8 cellular contexts compared by ENCODE assay signal in the genomic region with DNA sequence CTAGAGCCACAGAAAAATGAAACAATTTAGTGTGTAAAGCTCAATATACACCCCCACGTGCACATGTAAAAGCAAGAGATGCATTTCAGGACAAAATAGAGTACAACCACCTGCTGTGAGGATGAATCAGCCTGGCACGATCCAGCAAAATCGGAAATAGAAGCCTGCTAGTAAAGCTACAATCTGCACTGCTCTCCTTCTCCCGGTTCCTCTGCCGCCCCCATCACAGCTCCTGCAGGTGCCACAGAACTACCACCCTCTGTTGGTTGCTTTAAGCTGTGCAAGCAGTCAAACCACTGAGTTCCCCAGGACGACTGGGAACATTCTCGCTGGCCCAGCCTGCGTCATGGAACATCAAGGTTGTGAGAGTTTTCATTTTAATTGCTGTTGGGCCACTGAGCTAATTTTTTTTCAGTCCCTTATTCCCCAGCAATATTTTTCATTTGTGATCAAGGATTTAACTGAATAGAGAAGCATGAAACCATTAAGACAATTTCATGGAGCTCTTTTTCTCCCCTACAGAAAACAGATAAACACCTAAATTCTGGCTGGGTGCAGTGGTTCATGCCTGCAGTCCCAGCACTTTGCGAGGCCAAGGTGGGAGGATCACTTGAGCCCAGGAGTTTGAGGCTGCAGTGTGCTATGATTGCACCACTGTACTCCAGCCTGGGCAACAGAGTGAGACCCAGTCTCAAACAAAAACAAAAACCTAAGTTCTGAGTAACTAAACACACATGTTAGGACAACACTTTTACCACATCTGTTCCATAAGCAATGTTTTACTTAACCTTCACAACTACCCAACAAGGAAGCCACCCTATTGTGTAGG. TPM values are rescaled to one million over a fixed set of nuclear protein-coding genes. Genes with fewer than 3 reads are reported as not detected.
A peak's percentile ranks its signal among the peaks of the same experiment; 100 is the strongest.
DNase-seq lines count a peak whose midpoint lies in the region; ATAC-seq, FAIRE-seq and TF ChIP-seq lines count a peak whose summit lies in the region.

No MANE protein-coding gene starts in this region.

- peak overlapping the region; percentile 52 for H2AFZ ChIP-seq in HepG2 (ENCODE audit: low read length)

- TF ChIP-seq CTCF in A549 (IDR thresholded peaks at IDR 0.05): peak; percentile 65
- peak; percentile 86 for TF ChIP-seq CTCF in HepG2 (CRISPR knock-in tag; IDR thresholded peaks at IDR 0.05)

- H4K20me1 ChIP-seq in HepG2 (ENCODE audit: insufficient read depth, low read length): no peaks in the 10 kb centered on the region

- FAIRE-seq in A549 (lab: Jason Lieb, UNC) (no peak), HepG2 (lab: Jason Lieb, UNC) (peak; percentile 34)

- CTCF ChIA-PET in A549 (lab: Yijun Ruan, JAX) (interaction anchor here (0.7 to 4.5 kb wide), 35 partner anchors 9 to 324 kb away, joined by 3 to 146 read pairs (median 5); a partner anchor contains a TSS), HepG2 (lab: Yijun Ruan, JAX; ENCODE audit: low intra/inter-chr PET ratio, low total read pairs) (interaction anchor here (0.8 to 1.7 kb wide), 3 partner anchors 18 to 77 kb away, joined by 3 to 14 read pairs (median 4); no protein-coding TSS in a partner anchor)

- H3K27ac ChIP-seq in A549: no peak overlapping the region
- H3K27ac ChIP-seq in HepG2 (ENCODE audit: extremely low read length, insufficient read depth, low read length): no peak overlapping the region

- peaks cover 0 to 26% of the 10 kb centered on the region in 2 experiments; a peak in 2 of 5 replicates for H3K27me3 ChIP-seq in HepG2 (ENCODE audit: control insufficient read depth in 1 of 2, insufficient read depth in 2 of 2, low read length in 2 of 2)

- H3K4me3 ChIP-seq in A549: no peak overlapping the region
- no peak overlapping the region; a peak in 1 of 6 replicates for H3K4me3 ChIP-seq in HepG2 (replicated peaks in 1 of 3; ENCODE audit: insufficient read depth in 1 of 3, low read depth in 2 of 3, low read length in 3 of 3)

- no peak for TF ChIP-seq POLR2A in A549 (IDR thresholded peaks at IDR 0.05; ENCODE audit: low read length)
- no peak for TF ChIP-seq POLR2A in HepG2 (IDR thresholded peaks at IDR 0.05; ENCODE audit: insufficient read depth in 1 of 2, low read depth in 2 of 2, low read length in 2 of 2)

- TF ChIP-seq EP300 in A549 (IDR thresholded peaks at IDR 0.05) (no peak), HepG2 (IDR thresholded peaks at IDR 0.05; ENCODE audit: low read depth in 2 of 2, low read length in 2 of 2) (no peak), HepG2 (CRISPR knock-in tag; IDR thresholded peaks at IDR 0.05; ENCODE audit: borderline replicate concordance) (no peak)

- ATAC-seq in A549 (peak; percentile 93 to 99), GM18858 (IDR thresholded peaks at IDR 0.05; ENCODE audit: unreplicated experiment) (peak; percentile 49), HepG2 (peak; percentile 81), HG03469 (IDR thresholded peaks at IDR 0.05; ENCODE audit: unreplicated experiment) (no peak)

- no peaks in the 10 kb centered on the region for H3K79me2 ChIP-seq in HepG2 (ENCODE audit: insufficient read depth, low read length)

- 13% methylated on average over 9 of the region's 9 CpGs for WGBS in A549 (ENCODE audit: missing lambda C conversion rate)
- 7% methylated on average over 9 of the region's 9 CpGs for WGBS in HepG2 (ENCODE audit: low lambda C conversion rate)

- H3K4me2 ChIP-seq in A549 (peak overlapping the region; percentile 60), HepG2 (ENCODE audit: low read depth, low read length) (peak overlapping the region; percentile 49)

- POLR2A ChIA-PET in A549 (lab: Yijun Ruan, JAX): interaction anchor here (1.1 kb wide), 1 partner anchor 76 kb away, joined by 5 read pairs; no protein-coding TSS in a partner anchor
- POLR2A ChIA-PET in HepG2 (lab: Yijun Ruan, JAX): interaction anchor here (0.9 kb wide), 1 partner anchor 76 kb away, joined by 4 read pairs; no protein-coding TSS in a partner anchor

- intact Hi-C loops in HepG2 (cut with micrococcal nuclease; ENCODE audit: unreplicated experiment): loop anchor here (1.0 kb wide), 2 partner anchors 19 to 77 kb away; no protein-coding TSS in a partner anchor

- H3K4me1 ChIP-seq in A549 (peaks cover 7% of the 10 kb centered on the region; the same call in 1 of the 3 replicates), HepG2 (ENCODE audit: insufficient read depth, low read length) (peaks cover 49% of the 10 kb centered on the region)

- BruUV-seq in HepG2 (replicated peaks; lab: Mats Ljungman, UMichigan): no TSS peak

- DNase-seq in A549 (ENCODE audit: low read depth in 1 of 2, low spot score in 1 of 2) (peak; percentile 68 to 93), NCI-H2107 treated with DMSO at 0.1 percent for 48 hours (lab: John Stamatoyannopoulos, UW; ENCODE audit: unreplicated experiment) (peak; percentile 83), UCSD-AML1 (lab: John Stamatoyannopoulos, UW; ENCODE audit: unreplicated experiment) (peak; percentile 48), cerebellar nuclear complex (lab: John Stamatoyannopoulos, UW) (peak; percentile 16 to 70), HepG2 (ENCODE audit: low spot score) (peak; percentile 69)
- DNase-seq in stimulated activated CD8-positive, alpha-beta memory T cell treated with anti-CD3 and anti-CD28 coated beads, Interleukin-4, amount 100 ng/mL, for 48 hours: peak; percentile 46

- in situ Hi-C loops in HepG2 (cut with HindIII; ENCODE audit: extremely low pct_ligation_motif_present, low pct_unique_long_range_greater_than_20kb): no loop called here

- H3K9ac ChIP-seq in HepG2 (ENCODE audit: insufficient read depth, low read depth, low read length): no peak overlapping the region

- no peaks in the 10 kb centered on the region for H3K9me3 ChIP-seq in A549
- H3K9me3 ChIP-seq in HepG2 (ENCODE audit: low read length): no peaks in the 10 kb centered on the region

- TF ChIP-seq RAD21 in A549 (conservative IDR thresholded peaks at IDR 0.05 in 1 of 2, IDR thresholded peaks at IDR 0.05 in 1 of 2) (peak; percentile 62 to 69), HepG2 (CRISPR knock-in tag; IDR thresholded peaks at IDR 0.05) (peak; percentile 74)

- H3K36me3 ChIP-seq in HepG2 (replicated peaks in 1 of 2; ENCODE audit: control insufficient read depth in 1 of 2, insufficient read depth in 2 of 2, low read length in 2 of 2): no peaks in the 10 kb centered on the region

TF ChIP-seq in A549, 52 proteins besides CTCF, POLR2A, EP300 and RAD21 (continues in another document):
- TF ChIP-seq HOXB13 (CRISPR knock-in tag; IDR thresholded peaks at IDR 0.05; ENCODE audit: low read depth): no peak
- no peak for TF ChIP-seq HOXB5 (CRISPR knock-in tag; IDR thresholded peaks at IDR 0.05)
- no peak for TF ChIP-seq NR3C1 (IDR thresholded peaks at IDR 0.05)
- TF ChIP-seq MYC (IDR thresholded peaks at IDR 0.05; ENCODE audit: borderline replicate concordance, low read length): no peak
- peak; percentile 65 for TF ChIP-seq SMC3 (IDR thresholded peaks at IDR 0.05)
- TF ChIP-seq, protein P1, sequence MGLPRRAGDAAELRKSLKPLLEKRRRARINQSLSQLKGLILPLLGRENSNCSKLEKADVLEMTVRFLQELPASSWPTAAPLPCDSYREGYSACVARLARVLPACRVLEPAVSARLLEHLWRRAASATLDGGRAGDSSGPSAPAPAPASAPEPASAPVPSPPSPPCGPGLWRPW (IDR thresholded peaks at IDR 0.05): no peak
- no peak for TF ChIP-seq RNF2 (IDR thresholded peaks at IDR 0.05; ENCODE audit: borderline replicate concordance, low read depth)

TF ChIP-seq in HepG2, 621 proteins besides CTCF, POLR2A, EP300 and RAD21 (continues in another document):
- TF ChIP-seq ZNF124 (CRISPR knock-in tag; IDR thresholded peaks at IDR 0.05): 0 out of 2 replicates have a peak, but pooled peaks have one; percentile 39
- peak; percentile 23 for TF ChIP-seq TEAD3 (CRISPR knock-in tag; optimal IDR thresholded peaks at IDR 0.05; ENCODE audit: borderline replicate concordance)
- TF ChIP-seq STAG1 (CRISPR knock-in tag; IDR thresholded peaks at IDR 0.05): peak; percentile 55
- peak; percentile 32; the same call in 1 of the 2 replicates for TF ChIP-seq ZFX (CRISPR knock-in tag; IDR thresholded peaks at IDR 0.05; ENCODE audit: low read depth)
- TF ChIP-seq ZNF121 (CRISPR knock-in tag; IDR thresholded peaks at IDR 0.05): peak; percentile 87

RNA-seq across cellular contexts. Expression of a gene that starts 47.6 kb away (rescaled TPM):
- 12.0 and 12.1 TPM in 2 replicates for polyA plus RNA-seq in A549 (2011; rRNA removed)
- 9.5 and 11.3 TPM in 2 replicates for polyA plus RNA-seq in A549 (2012; cell fraction: cytosol; rRNA removed)
- 21.3 and 23.4 TPM in 2 replicates for polyA plus RNA-seq in A549 (2012; cell fraction: nucleus; rRNA removed)
- polyA plus RNA-seq in A549 (2017; fragmentation: RNase III; extraction: RNeasy Plus Mini Kit Qiagen cat#74134 plus additional on column Dnase treatment): 19.3 to 21.8 TPM (median 21.5 TPM) in 3 replicates
- polyA minus RNA-seq in A549 (2011; rRNA and poly(A)+ RNA removed): 8.9 and 10.4 TPM in 2 replicates
- 0.20 and 0.31 TPM in 2 replicates for total RNA-seq in HepG2 (2016; rRNA removed; fragmentation: Illumina TruSeq; extraction: Trizol)
- total RNA-seq in HepG2 (2016; cell fraction: cytosol; rRNA removed; fragmentation: Illumina TruSeq; extraction: Trizol; ENCODE audit: low read depth): 0.18 TPM in 1 of 2 replicates, not detected in the other
- 0.15 and 0.19 TPM in 2 replicates for total RNA-seq in HepG2 (2016; cell fraction: insoluble cytoplasmic fraction; rRNA removed; fragmentation: Illumina TruSeq; extraction: Trizol)
- 0.15 and 0.24 TPM in 2 replicates for total RNA-seq in HepG2 (2016; cell fraction: membrane; rRNA removed; fragmentation: Illumina TruSeq; extraction: Trizol)
- 0.60 and 0.99 TPM in 2 replicates for total RNA-seq in HepG2 (2016; cell fraction: nucleus; rRNA removed; fragmentation: Illumina TruSeq; extraction: Trizol)
- 0.73 and 0.91 TPM in 2 replicates for polyA plus RNA-seq in HepG2 (2011; rRNA removed)
- 0.34 and 0.65 TPM in 2 replicates for polyA plus RNA-seq in HepG2 (2011; cell fraction: cytosol; rRNA removed)
- 3.3 and 5.1 TPM in 2 replicates for polyA plus RNA-seq in HepG2 (2011; cell fraction: nucleus; rRNA removed)
- polyA plus RNA-seq in HepG2 (2012): 0.91 and 2.1 TPM in 2 replicates
- polyA plus RNA-seq in HepG2 (2016; cell fraction: cytosol; fragmentation: Illumina TruSeq; extraction: Trizol; ENCODE audit: low read depth): 0.11 and 0.17 TPM in 2 replicates
- 0.59 and 0.88 TPM in 2 replicates for polyA plus RNA-seq in HepG2 (2016; cell fraction: insoluble cytoplasmic fraction; fragmentation: Illumina TruSeq; extraction: Trizol; ENCODE audit: low read depth)
- 0.28 and 0.30 TPM in 2 replicates for polyA plus RNA-seq in HepG2 (2016; cell fraction: membrane; fragmentation: Illumina TruSeq; extraction: Trizol; ENCODE audit: low read depth)
- 1.8 and 2.0 TPM in 2 replicates for polyA plus RNA-seq in HepG2 (2016; cell fraction: nucleus; fragmentation: Illumina TruSeq; extraction: Trizol; ENCODE audit: insufficient read depth, low read depth)
- polyA minus RNA-seq in HepG2 (2011; rRNA and poly(A)+ RNA removed; ENCODE audit: low replicate concordance): 0.44 and 3.1 TPM in 2 replicates
- 0.69 TPM in 1 of 2 replicates, not detected in the other for polyA minus RNA-seq in HepG2 (2011; cell fraction: cytosol; rRNA and poly(A)+ RNA removed)
- 0.99 TPM in 1 of 2 replicates, not detected in the other for polyA minus RNA-seq in HepG2 (2011; cell fraction: nucleus; rRNA and poly(A)+ RNA removed)
